8 cellular contexts compared by ENCODE assay signal in the genomic region with DNA sequence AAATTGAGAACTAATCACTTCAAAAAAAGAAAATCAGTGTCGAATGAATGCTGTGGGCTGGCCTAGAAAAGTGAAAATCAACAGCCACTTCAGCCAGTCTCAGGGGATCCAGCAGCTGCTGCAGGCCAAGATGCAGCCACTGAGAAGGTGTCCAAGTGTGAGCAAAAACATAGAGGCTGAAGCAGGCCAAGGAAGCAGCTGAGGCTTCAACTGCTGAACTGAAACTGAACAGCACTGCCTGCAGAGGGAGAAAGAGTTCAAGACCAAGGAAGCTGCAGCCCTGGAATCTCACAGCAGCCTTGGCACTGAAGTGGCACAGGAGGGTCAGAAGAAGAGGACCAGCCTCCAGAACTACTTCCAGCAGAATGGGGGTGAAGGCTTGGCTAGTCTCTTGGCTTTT. TPM values are rescaled to one million over a fixed set of nuclear protein-coding genes. Genes with fewer than 3 reads are reported as not detected.
DNase-seq lines count a peak whose midpoint lies in the region; ATAC-seq, FAIRE-seq and TF ChIP-seq lines count a peak whose summit lies in the region.

No MANE protein-coding gene starts in this region.

- peaks cover 6% of the 10 kb centered on the region for H3K4me1 Mint-ChIP-seq in Caco-2 (ENCODE audit: low read depth, unreplicated experiment)

- peak; percentile 23 to 45 for DNase-seq in Caco-2
- DNase-seq in kidney: no peak
- no peak for DNase-seq in activated gamma-delta T cell (lab: John Stamatoyannopoulos, UW)
- no peak for DNase-seq in mesenteric fat pad (ENCODE audit: low spot score)

- no peaks in the 10 kb centered on the region for H3K36me3 Mint-ChIP-seq in Caco-2 (ENCODE audit: insufficient read depth, unreplicated experiment)

- TF ChIP-seq CTCF in Caco-2 (IDR thresholded peaks at IDR 0.05; ENCODE audit: insufficient read depth in 1 of 2, low read depth in 1 of 2, low read length in 1 of 2, severe bottlenecking in 1 of 2, unreplicated experiment in 1 of 2) (peak; percentile 14 to 35), VCaP (conservative IDR thresholded peaks at IDR 0.05) (peak; percentile 72), kidney (IDR thresholded peaks at IDR 0.05; ENCODE audit: borderline replicate concordance, extremely low read depth, insufficient read depth) (peak; percentile 13)

- intact Hi-C loops in Caco-2 (cut with micrococcal nuclease; ENCODE audit: unreplicated experiment) (loop anchor here (5.0 to 10.0 kb wide), 4 partner anchors 67 to 333 kb away; a partner anchor contains a TSS), kidney (cut with DNase I) (no loop called here)

- POLR2A ChIA-PET in Caco-2 (lab: Charles Lee): no interaction called here

- FAIRE-seq in kidney (lab: Jason Lieb, UNC): no peak

- H3K4me3 Mint-ChIP-seq in Caco-2 (ENCODE audit: unreplicated experiment): no peak overlapping the region

- no peaks in the 10 kb centered on the region for H3K27me3 Mint-ChIP-seq in Caco-2 (ENCODE audit: insufficient read depth, unreplicated experiment)

- H3K27ac Mint-ChIP-seq in Caco-2 (ENCODE audit: unreplicated experiment): no peak overlapping the region

- no peak overlapping the region for H3K4me3 ChIP-seq in Caco-2 (ENCODE audit: low read depth, low read length)
- H3K4me3 ChIP-seq in kidney (ENCODE audit: low read length in 2 of 2): no peak overlapping the region

- no peak overlapping the region for H3K9ac ChIP-seq in kidney (ENCODE audit: low read length in 2 of 2)

- CTCF ChIA-PET in Caco-2 (lab: Charles Lee): no interaction called here

- ATAC-seq in GM19324 (IDR thresholded peaks at IDR 0.05; ENCODE audit: low FRiP score, unreplicated experiment) (peak; percentile 64), HG03460 (IDR thresholded peaks at IDR 0.05; ENCODE audit: unreplicated experiment) (peak; percentile 73), HG02884 (IDR thresholded peaks at IDR 0.05; ENCODE audit: unreplicated experiment) (no peak)

- H3K4me1 ChIP-seq in Caco-2: no peaks in the 10 kb centered on the region
- no peaks in the 10 kb centered on the region for H3K4me1 ChIP-seq in kidney (ENCODE audit: control insufficient read depth in 1 of 2, insufficient read depth in 1 of 2, low read depth in 1 of 2, low read length in 2 of 2)

- no TSS peak for BruUV-seq in Caco-2 (replicated peaks; lab: Mats Ljungman, UMichigan)

- no peaks in the 10 kb centered on the region for H3K9me3 Mint-ChIP-seq in Caco-2 (ENCODE audit: unreplicated experiment)

- no peaks in the 10 kb centered on the region for H3K9me3 ChIP-seq in Caco-2
- H3K9me3 ChIP-seq in kidney (ENCODE audit: control insufficient read depth in 1 of 2, low read length in 2 of 2): no peaks in the 10 kb centered on the region

- H3K27me3 ChIP-seq in Caco-2 (replicated peaks; ENCODE audit: control insufficient read depth, insufficient read depth, low read length): no peaks in the 10 kb centered on the region

- H3K27ac ChIP-seq in VCaP (peak overlapping the region; percentile 30), kidney (ENCODE audit: low read depth in 2 of 2, low read length in 2 of 2) (no peak overlapping the region)

- H3K36me3 ChIP-seq in Caco-2 (ENCODE audit: control insufficient read depth, insufficient read depth, low read length) (no peaks in the 10 kb centered on the region), kidney (ENCODE audit: control insufficient read depth in 1 of 2, insufficient read depth in 2 of 2, low read length in 2 of 2) (no peaks in the 10 kb centered on the region)

RNA-seq across cellular contexts. Expression of a gene that starts 15.8 kb away (rescaled TPM):
- total RNA-seq in Caco-2 (2022) (not detected in 2 replicates), kidney (not detected), mesenteric fat pad (not detected)
- not detected for polyA plus RNA-seq in kidney (ENCODE audit: insufficient read depth, low read depth, low replicate concordance)

RNA-seq across cellular contexts. Expression of a gene that starts 28.0 kb away (rescaled TPM):
- total RNA-seq in Caco-2 (2022) (not detected in 2 replicates), kidney (1.8 TPM), mesenteric fat pad (not detected)
- polyA plus RNA-seq in kidney (ENCODE audit: insufficient read depth, low read depth, low replicate concordance): 46.2 TPM

Comparison
In these comparisons a context has a peak if more than half of its experiments do, and no peak if none do; other contexts are left out.
1. DNase-seq: peak in Caco-2 (2 of 2); none in kidney (single experiment), activated gamma-delta T cell (single experiment) and mesenteric fat pad (single experiment).
2. CTCF ChIP-seq: peak in every context shown above with its lines; median percentile 72 in VCaP; 24 in Caco-2; 13 in kidney.